ENCODE assay signal across 16 cellular contexts in genomic region chr2:15507061-15507460, GRCh38.
"Had no signal": no experiment of that assay in that cellular context is flagged by ENCODE, and none has a peak within 500 bp of the region (broad histone marks: within the 10 kb centered on the region; RNA-seq: fewer than 3 reads in every experiment).

No MANE protein-coding gene starts in this region.

- H3K4me1 ChIP-seq: esophagus muscularis mucosa, left ventricle myocardium inferior, psoas muscle, right lobe of liver, suprapubic skin had no signal

- FAIRE-seq: bronchial epithelial cell, endometrium had no signal

- H3K27ac ChIP-seq: esophagus muscularis mucosa, left ventricle myocardium inferior, psoas muscle, right lobe of liver, suprapubic skin had no signal

- DNase-seq: activated CD4-positive, CD25-positive, alpha-beta regulatory T cell treated with anti-CD3 and anti-CD28 coated beads, Interleukin-2, amount 50 U/mL, for 72 hours; activated naive CD4-positive, alpha-beta T cell; activated naive CD8-positive, alpha-beta T cell treated with anti-CD3 and anti-CD28 coated beads, Interleukin-2, amount 10 ng/mL, durations not matched to agents 7 days and 5 days; activated T-cell treated with anti-CD3 and anti-CD28 coated beads for 4 hours; anterior cingulate cortex; hypothalamus; left ventricle myocardium inferior; naive thymus-derived CD8-positive, alpha-beta T cell; nucleus accumbens; psoas muscle; right lobe of liver; trophoblast cell had no signal

- ATAC-seq: naive thymus-derived CD8-positive, alpha-beta T cell; psoas muscle; right lobe of liver had no signal

- H3K27me3 ChIP-seq: esophagus muscularis mucosa, right lobe of liver, suprapubic skin had no signal

- H3K4me3 ChIP-seq: esophagus muscularis mucosa, left ventricle myocardium inferior, psoas muscle, right lobe of liver, suprapubic skin had no signal

- H3K9me3 ChIP-seq: esophagus muscularis mucosa, left ventricle myocardium inferior, psoas muscle, right lobe of liver, suprapubic skin had no signal
